3 cellular contexts compared by ENCODE assay signal in the genomic region with DNA sequence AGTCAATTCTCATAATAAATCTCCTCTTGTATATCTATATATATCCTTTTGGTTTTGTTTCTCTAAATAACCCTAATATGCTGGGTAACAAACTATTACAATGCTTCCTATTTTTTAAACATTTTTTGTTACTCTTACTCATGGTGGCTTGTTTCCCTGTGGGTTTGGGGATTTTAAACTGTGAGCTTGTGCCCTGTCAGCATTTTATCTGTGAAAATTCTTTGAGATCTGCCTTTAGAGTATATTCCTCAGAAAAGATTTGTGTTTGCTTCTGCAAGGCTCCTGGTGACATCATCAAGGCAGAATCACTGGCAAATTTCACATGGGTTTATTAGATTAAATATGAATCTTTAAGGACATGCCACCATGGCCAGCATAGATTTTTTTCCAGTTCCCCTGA.
TF ChIP-seq lines count a peak whose summit lies in the region.

No MANE protein-coding gene starts in this region.

TF ChIP-seq in A549, 52 proteins besides CTCF, POLR2A, EP300 and RAD21:
- TF ChIP-seq, protein P1, sequence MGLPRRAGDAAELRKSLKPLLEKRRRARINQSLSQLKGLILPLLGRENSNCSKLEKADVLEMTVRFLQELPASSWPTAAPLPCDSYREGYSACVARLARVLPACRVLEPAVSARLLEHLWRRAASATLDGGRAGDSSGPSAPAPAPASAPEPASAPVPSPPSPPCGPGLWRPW (IDR thresholded peaks at IDR 0.05) = no peak
- no peak for TF ChIP-seq ZC3H11A (IDR thresholded peaks at IDR 0.05)
- no peak for TF ChIP-seq JUNB (IDR thresholded peaks at IDR 0.05)
- TF ChIP-seq EHMT2 (IDR thresholded peaks at IDR 0.05; ENCODE audit: low read depth) = no peak
- TF ChIP-seq MAFK (IDR thresholded peaks at IDR 0.05; ENCODE audit: partially characterized antibody) = peak; percentile 43
- no peak for TF ChIP-seq HOXB5 (CRISPR knock-in tag; IDR thresholded peaks at IDR 0.05)
TF ChIP-seq in A549: peak in this region for 1.

TF ChIP-seq in IMR-90, 13 proteins besides CTCF, POLR2A, EP300 and RAD21:
- TF ChIP-seq MAZ (IDR thresholded peaks at IDR 0.05; ENCODE audit: borderline replicate concordance, low read depth, low read length) = no peak
- no peak for TF ChIP-seq CHD1 (IDR thresholded peaks at IDR 0.05; ENCODE audit: low read depth, low read length)
- TF ChIP-seq MAFK (IDR thresholded peaks at IDR 0.05; ENCODE audit: low read depth, low read length) = peak; percentile 80

TF ChIP-seq in H1, 55 proteins besides CTCF, POLR2A, EP300 and RAD21:
- TF ChIP-seq MAFK (IDR thresholded peaks at IDR 0.05; ENCODE audit: low read depth, low read length) = 0 out of 2 replicates have a peak, but pooled peaks have one; percentile 12
- TF ChIP-seq SUZ12 (IDR thresholded peaks at IDR 0.05; ENCODE audit: low read length) = no peak
